ENCODE assay signal across 27 cellular contexts in genomic region chr15:67953286-67953685, GRCh38.
"Had no signal": no experiment of that assay in that cellular context is flagged by ENCODE, and none has a peak within 500 bp of the region (broad histone marks: within the 10 kb centered on the region; RNA-seq: fewer than 3 reads in every experiment).

No MANE protein-coding gene starts in this region.

- H3K36me3 Mint-ChIP-seq: naive thymus-derived CD8-positive, alpha-beta T cell; stimulated activated effector memory CD8-positive, alpha-beta T cell treated with anti-CD3 and anti-CD28 coated beads, Interleukin-12 subunit alpha, Interleukin-12 subunit beta, amount 100 ng/mL, for 72 hours had no signal

- ATAC-seq: heart right ventricle; left cardiac atrium; left lung; naive thymus-derived CD8-positive, alpha-beta T cell; psoas muscle; right cardiac atrium; stimulated activated effector memory CD8-positive, alpha-beta T cell treated with anti-CD3 and anti-CD28 coated beads, Interleukin-12 subunit alpha, Interleukin-12 subunit beta, amount 100 ng/mL, for 72 hours; stimulated activated naive CD8-positive, alpha-beta T cell treated with anti-CD3 and anti-CD28 coated beads, Interleukin-15, Interleukin-2, amounts not matched to agents 100 U/mL and 50 U/mL, for 24 hours had no signal

- H3K27ac ChIP-seq: colonic mucosa, epithelial cell of prostate, heart right ventricle, left lung, psoas muscle had no signal

- H3K27me3 ChIP-seq: colonic mucosa, esophagus squamous epithelium, heart right ventricle, left lung, sigmoid colon, testis, tibial artery had no signal

- H3K4me1 Mint-ChIP-seq: endodermal cell; naive thymus-derived CD8-positive, alpha-beta T cell; stimulated activated effector memory CD8-positive, alpha-beta T cell treated with anti-CD3 and anti-CD28 coated beads, Interleukin-12 subunit alpha, Interleukin-12 subunit beta, amount 100 ng/mL, for 72 hours had no signal

- H3K27me3 Mint-ChIP-seq: dendritic cell treated with granulocyte-macrophage colony-stimulating factor and Interleukin-4, amounts not matched to agents 40 ng/mL and 50 ng/mL, for 4 days; naive thymus-derived CD8-positive, alpha-beta T cell; type B pancreatic cell had no signal

- H3K27ac Mint-ChIP-seq: dendritic cell treated with granulocyte-macrophage colony-stimulating factor and Interleukin-4, amounts not matched to agents 40 ng/mL and 50 ng/mL, for 4 days; endodermal cell; naive thymus-derived CD8-positive, alpha-beta T cell; nephron progenitor cell; stimulated activated effector memory CD8-positive, alpha-beta T cell treated with anti-CD3 and anti-CD28 coated beads, Interleukin-12 subunit alpha, Interleukin-12 subunit beta, amount 100 ng/mL, for 72 hours; type B pancreatic cell had no signal

- H3K36me3 ChIP-seq: colonic mucosa, esophagus squamous epithelium, heart right ventricle, left lung, sigmoid colon, tibial artery had no signal

- H3K4me3 Mint-ChIP-seq: dendritic cell treated with granulocyte-macrophage colony-stimulating factor and Interleukin-4, amounts not matched to agents 40 ng/mL and 50 ng/mL, for 4 days; endodermal cell; naive thymus-derived CD8-positive, alpha-beta T cell; nephron progenitor cell; stimulated activated effector memory CD8-positive, alpha-beta T cell treated with anti-CD3 and anti-CD28 coated beads, Interleukin-12 subunit alpha, Interleukin-12 subunit beta, amount 100 ng/mL, for 72 hours; type B pancreatic cell had no signal

- H3K9me3 ChIP-seq: colonic mucosa, esophagus squamous epithelium, heart right ventricle, left lung, psoas muscle, sigmoid colon, testis, tibial artery had no signal

- DNase-seq: colonic mucosa; effector CD8-positive, alpha-beta T cell; endodermal cell; esophagus squamous epithelium; foreskin melanocyte; glutamatergic neuron; heart right ventricle; hippocampal formation; left cardiac atrium; left lung; mesendoderm; naive thymus-derived CD8-positive, alpha-beta T cell; nephron progenitor cell; nucleus accumbens; psoas muscle; right cardiac atrium; sigmoid colon; stimulated activated CD4-positive, alpha-beta T cell treated with anti-CD3 and anti-CD28 coated beads, Interleukin-2, amount 100 ng/mL, for 24 hours; stimulated activated CD4-positive, alpha-beta T cell treated with anti-CD3 and anti-CD28 coated beads, Interleukin-4, amount 100 ng/mL, for 24 hours; stimulated activated naive CD8-positive, alpha-beta T cell treated with anti-CD3 and anti-CD28 coated beads, Interleukin-15, Interleukin-2, amounts not matched to agents 100 U/mL and 50 U/mL, for 24 hours; substantia nigra; testis; tibial artery had no signal

- H3K4me1 ChIP-seq: colonic mucosa, left lung, psoas muscle had no signal

- H3K9me3 Mint-ChIP-seq: dendritic cell treated with granulocyte-macrophage colony-stimulating factor and Interleukin-4, amounts not matched to agents 40 ng/mL and 50 ng/mL, for 4 days; stimulated activated effector memory CD8-positive, alpha-beta T cell treated with anti-CD3 and anti-CD28 coated beads, Interleukin-12 subunit alpha, Interleukin-12 subunit beta, amount 100 ng/mL, for 72 hours had no signal

- H3K4me3 ChIP-seq: colonic mucosa, esophagus squamous epithelium, heart right ventricle, left lung, psoas muscle, sigmoid colon, testis, tibial artery had no signal
